24 cellular contexts compared by ENCODE assay signal in the genomic region with DNA sequence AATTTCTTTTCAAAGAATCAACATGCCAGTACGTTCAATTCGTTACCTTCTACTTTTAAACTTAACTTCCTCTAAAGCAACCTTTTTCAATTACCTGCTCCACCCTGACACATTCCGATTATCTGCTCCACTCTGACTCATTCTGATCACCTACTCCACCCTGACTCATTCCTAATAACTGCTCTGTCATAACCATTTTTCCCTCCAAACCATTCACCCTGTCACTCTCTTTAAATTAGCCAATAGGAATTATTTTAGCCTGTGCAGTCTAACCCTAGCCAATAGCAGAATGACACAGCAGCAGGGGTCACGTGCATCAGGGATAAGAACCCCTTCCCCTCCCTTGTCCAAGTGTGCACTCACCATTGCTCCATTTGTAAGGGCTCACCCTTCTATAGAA.
"Had no signal": no experiment of that assay in that cellular context is flagged by ENCODE, and none has a peak within 500 bp of the region (broad histone marks: within the 10 kb centered on the region; RNA-seq: fewer than 3 reads in every experiment).

No MANE protein-coding gene starts in this region.

- DNase-seq: activated CD4-positive, alpha-beta T cell treated with anti-CD3 and anti-CD28 coated beads for 36 hours; activated CD4-positive, CD25-positive, alpha-beta regulatory T cell; activated CD8-positive, alpha-beta memory T cell treated with anti-CD3 and anti-CD28 coated beads, Interleukin-2, amount 10 ng/mL, durations not matched to agents 7 days and 5 days; activated CD8-positive, alpha-beta T cell treated with anti-CD3 and anti-CD28 coated beads, Interleukin-2, amount 10 ng/mL, durations not matched to agents 7 days and 5 days; activated T-cell treated with anti-CD3 and anti-CD28 coated beads, Interleukin-2, amount 50 U/mL, for 48 hours; effector CD8-positive, alpha-beta T cell; hippocampal formation; left cardiac atrium; left ventricle myocardium superior; naive B cell; ovary; sigmoid colon; small intestine; stimulated activated CD4-positive, alpha-beta T cell treated with anti-CD3 and anti-CD28 coated beads, Interleukin-4, amount 100 ng/mL, for 24 hours; stomach; thyroid gland; upper lobe of right lung had no signal

- H3K4me1 ChIP-seq: breast epithelium, prostate gland, sigmoid colon, stomach, thyroid gland, upper lobe of right lung had no signal

- H3K27ac Mint-ChIP-seq: activated CD4-positive, alpha-beta T cell treated with anti-CD3 and anti-CD28 coated beads for 36 hours; activated CD8-positive, alpha-beta memory T cell treated with anti-CD3 and anti-CD28 coated beads, Interleukin-2, amount 10 ng/mL, durations not matched to agents 7 days and 5 days; activated CD8-positive, alpha-beta T cell treated with anti-CD3 and anti-CD28 coated beads, Interleukin-2, amount 10 ng/mL, durations not matched to agents 7 days and 5 days; activated T-helper 2 cell treated with anti-CD3 and anti-CD28 coated beads, Interferon-gamma antibody, Interleukin-2, Interleukin-4, amounts not matched to agents 10 μg/mL and 5 μg/mL and 100 μg/mL, durations not matched to agents 14 hours and 24 hours and 36 hours; mesothelial cell of epicardium; naive B cell; stimulated activated memory B cell treated with anti-CD40 and anti-IgM and Interleukin-4, amounts not matched to agents 10 μg/mL and 1 μg/mL and 100 μg/mL, for 72 hours had no signal

- H3K27me3 ChIP-seq: breast epithelium, ovary, sigmoid colon, stomach, thyroid gland, upper lobe of right lung had no signal

- H3K27ac ChIP-seq: breast epithelium, ovary, prostate gland, sigmoid colon, stomach, thyroid gland, upper lobe of right lung had no signal

- H3K36me3 Mint-ChIP-seq: activated CD8-positive, alpha-beta memory T cell treated with anti-CD3 and anti-CD28 coated beads, Interleukin-2, amount 10 ng/mL, durations not matched to agents 7 days and 5 days; mesothelial cell of epicardium; naive B cell; stimulated activated memory B cell treated with anti-CD40 and anti-IgM and Interleukin-4, amounts not matched to agents 10 μg/mL and 1 μg/mL and 100 μg/mL, for 72 hours had no signal

- H3K4me3 ChIP-seq: breast epithelium, ovary, prostate gland, sigmoid colon, stomach, thyroid gland, upper lobe of right lung had no signal

- H3K4me1 Mint-ChIP-seq: activated CD4-positive, alpha-beta T cell treated with anti-CD3 and anti-CD28 coated beads for 36 hours; activated CD8-positive, alpha-beta memory T cell treated with anti-CD3 and anti-CD28 coated beads, Interleukin-2, amount 10 ng/mL, durations not matched to agents 7 days and 5 days; central memory CD8-positive, alpha-beta T cell; mesothelial cell of epicardium; naive B cell; stimulated activated memory B cell treated with anti-CD40 and anti-IgM and Interleukin-4, amounts not matched to agents 10 μg/mL and 1 μg/mL and 100 μg/mL, for 72 hours had no signal

- ATAC-seq: activated CD4-positive, alpha-beta T cell treated with anti-CD3 and anti-CD28 coated beads for 36 hours; activated CD8-positive, alpha-beta memory T cell treated with anti-CD3 and anti-CD28 coated beads, Interleukin-2, amount 10 ng/mL, durations not matched to agents 7 days and 5 days; activated CD8-positive, alpha-beta T cell treated with anti-CD3 and anti-CD28 coated beads, Interleukin-2, amount 10 ng/mL, durations not matched to agents 7 days and 5 days; activated naive CD4-positive, alpha-beta T cell treated with anti-CD3 and anti-CD28 coated beads, Interleukin-2, amount 50 U/mL, for 72 hours; left cardiac atrium; left ventricle myocardium superior; stimulated activated memory B cell treated with anti-CD40 and anti-IgM and Interleukin-4, amounts not matched to agents 10 μg/mL and 1 μg/mL and 100 μg/mL, for 72 hours; upper lobe of right lung had no signal

- H3K36me3 ChIP-seq: breast epithelium, ovary, prostate gland, sigmoid colon, stomach, thyroid gland, upper lobe of right lung had no signal

- H3K4me3 Mint-ChIP-seq: activated CD4-positive, alpha-beta T cell treated with anti-CD3 and anti-CD28 coated beads for 36 hours; activated CD8-positive, alpha-beta memory T cell treated with anti-CD3 and anti-CD28 coated beads, Interleukin-2, amount 10 ng/mL, durations not matched to agents 7 days and 5 days; activated CD8-positive, alpha-beta T cell treated with anti-CD3 and anti-CD28 coated beads, Interleukin-2, amount 10 ng/mL, durations not matched to agents 7 days and 5 days; central memory CD8-positive, alpha-beta T cell; mesothelial cell of epicardium; naive B cell; stimulated activated memory B cell treated with anti-CD40 and anti-IgM and Interleukin-4, amounts not matched to agents 10 μg/mL and 1 μg/mL and 100 μg/mL, for 72 hours had no signal

- H3K9me3 ChIP-seq: ovary, prostate gland, thyroid gland, upper lobe of right lung had no signal

- H3K27me3 Mint-ChIP-seq: activated CD4-positive, alpha-beta T cell treated with anti-CD3 and anti-CD28 coated beads for 36 hours; activated CD8-positive, alpha-beta memory T cell treated with anti-CD3 and anti-CD28 coated beads, Interleukin-2, amount 10 ng/mL, durations not matched to agents 7 days and 5 days; central memory CD8-positive, alpha-beta T cell; naive B cell; stimulated activated memory B cell treated with anti-CD40 and anti-IgM and Interleukin-4, amounts not matched to agents 10 μg/mL and 1 μg/mL and 100 μg/mL, for 72 hours had no signal
